ENCODE assay signal across 14 cellular contexts in the genomic region with DNA sequence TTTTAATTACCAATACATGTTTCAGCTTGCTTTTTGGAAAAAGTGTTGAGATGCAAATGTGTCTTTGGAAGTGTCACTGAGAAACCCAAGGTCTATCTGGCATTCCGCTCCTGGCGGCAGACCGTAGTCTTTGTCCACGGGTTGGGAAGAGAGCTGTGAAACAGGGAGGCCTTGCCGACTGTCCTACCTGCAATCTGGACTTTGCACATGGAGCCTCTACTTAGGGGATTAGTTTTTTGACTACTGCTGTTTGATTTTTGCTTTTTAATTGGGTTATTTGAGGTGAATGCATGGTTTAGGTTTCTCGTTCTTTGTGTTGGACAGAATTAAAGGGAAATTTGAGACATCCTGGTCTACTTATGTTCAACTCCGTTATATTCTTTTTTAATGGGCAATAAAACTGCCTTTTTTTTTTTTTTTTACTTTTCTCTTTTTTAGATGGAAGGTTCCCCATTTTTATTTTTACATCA. TPM values are rescaled to one million over a fixed set of nuclear protein-coding genes. Genes with fewer than 3 reads are reported as not detected.
DNase-seq lines count a peak whose midpoint lies in the region; ATAC-seq and TF ChIP-seq lines count a peak whose summit lies in the region.
"Had no signal": no experiment of that assay in that cellular context is flagged by ENCODE, and none has a peak within 500 bp of the region (broad histone marks: within the 10 kb centered on the region; RNA-seq: fewer than 3 reads in every experiment).

No MANE protein-coding gene starts in this region.

- intact Hi-C loops in natural killer cell (cut with micrococcal nuclease), result no loop called here
- intact Hi-C loops in MCF 10A (cut with micrococcal nuclease), result no loop called here

- BruUV-seq in MCF 10A (replicated peaks; lab: Mats Ljungman, UMichigan), result no TSS peak

- no peaks in the 10 kb centered on the region for H3K27me3 Mint-ChIP-seq in natural killer cell (ENCODE audit: low read depth in 2 of 2)
- no peaks in the 10 kb centered on the region for H3K27me3 Mint-ChIP-seq in MCF 10A (ENCODE audit: insufficient read depth, unreplicated experiment)
- H3K27me3 Mint-ChIP-seq in activated naive CD8-positive, alpha-beta T cell treated with anti-CD3 and anti-CD28 coated beads, Interleukin-2, amount 50 U/mL, for 24 hours, result peaks cover 9% of the 10 kb centered on the region

- H3K27ac ChIP-seq in effector memory CD4-positive, alpha-beta T cell (ENCODE audit: insufficient read depth, low read length, poor library complexity, severe bottlenecking), result no peak overlapping the region
- H3K27ac ChIP-seq: suprapubic skin had no signal

- no peaks in the 10 kb centered on the region for H3K4me1 ChIP-seq in effector memory CD4-positive, alpha-beta T cell (ENCODE audit: control insufficient read depth, insufficient read depth, low read length, poor library complexity, severe bottlenecking)

- no peaks in the 10 kb centered on the region for H3K36me3 ChIP-seq in effector memory CD4-positive, alpha-beta T cell (ENCODE audit: control insufficient read depth, insufficient read depth, low read length)
- H3K36me3 ChIP-seq: suprapubic skin had no signal

- peak overlapping the region; percentile 67 for H3K4me3 Mint-ChIP-seq in natural killer cell
- no peak overlapping the region for H3K4me3 Mint-ChIP-seq in MCF 10A (ENCODE audit: unreplicated experiment)
- no peak overlapping the region for H3K4me3 Mint-ChIP-seq in activated naive CD8-positive, alpha-beta T cell treated with anti-CD3 and anti-CD28 coated beads, Interleukin-2, amount 50 U/mL, for 24 hours
- H3K4me3 Mint-ChIP-seq: activated naive CD8-positive, alpha-beta T cell treated with anti-CD3 and anti-CD28 coated beads for 36 hours; CD8-positive, alpha-beta T cell had no signal

- no peaks in the 10 kb centered on the region for H3K36me3 Mint-ChIP-seq in natural killer cell
- H3K36me3 Mint-ChIP-seq in MCF 10A (ENCODE audit: insufficient read depth, unreplicated experiment), result no peaks in the 10 kb centered on the region
- H3K36me3 Mint-ChIP-seq in activated naive CD8-positive, alpha-beta T cell treated with anti-CD3 and anti-CD28 coated beads, Interleukin-2, amount 50 U/mL, for 24 hours (ENCODE audit: low read depth), result no peaks in the 10 kb centered on the region
- H3K36me3 Mint-ChIP-seq: activated naive CD8-positive, alpha-beta T cell treated with anti-CD3 and anti-CD28 coated beads for 36 hours; CD8-positive, alpha-beta T cell had no signal

- no peaks in the 10 kb centered on the region for H3K9me3 Mint-ChIP-seq in natural killer cell
- H3K9me3 Mint-ChIP-seq in MCF 10A (ENCODE audit: unreplicated experiment), result peaks cover 9% of the 10 kb centered on the region
- H3K9me3 Mint-ChIP-seq in activated naive CD8-positive, alpha-beta T cell treated with anti-CD3 and anti-CD28 coated beads, Interleukin-2, amount 50 U/mL, for 24 hours, result peaks cover 3% of the 10 kb centered on the region

- peak; percentile 38; the same call in 1 of the 2 replicates for TF ChIP-seq POLR2A in Raji (IDR thresholded peaks at IDR 0.05; ENCODE audit: insufficient read depth, low read depth, low read length)

- H3K27me3 ChIP-seq in effector memory CD4-positive, alpha-beta T cell (replicated peaks; ENCODE audit: control insufficient read depth, insufficient read depth, low read length, poor library complexity, severe bottlenecking), result no peaks in the 10 kb centered on the region
- H3K27me3 ChIP-seq: suprapubic skin had no signal

- H3K9me3 ChIP-seq in effector memory CD4-positive, alpha-beta T cell (ENCODE audit: control insufficient read depth, low read length), result no peaks in the 10 kb centered on the region
- H3K9me3 ChIP-seq: suprapubic skin had no signal

- H3K4me1 Mint-ChIP-seq in natural killer cell (peaks cover 46 to 73% of the 10 kb centered on the region in 2 donors), MCF 10A (ENCODE audit: insufficient read depth, unreplicated experiment) (peaks cover 65% of the 10 kb centered on the region)
- H3K4me1 Mint-ChIP-seq in activated naive CD8-positive, alpha-beta T cell treated with anti-CD3 and anti-CD28 coated beads, Interleukin-2, amount 50 U/mL, for 24 hours, result peaks cover 22% of the 10 kb centered on the region

- TF ChIP-seq CTCF in GM12865 (IDR thresholded peaks at IDR 0.05; ENCODE audit: insufficient read depth, low read depth, low read length, missing control alignments) (no peak), natural killer cell (IDR thresholded peaks at IDR 0.05) (no peak), MCF 10A (IDR thresholded peaks at IDR 0.05; ENCODE audit: unreplicated experiment) (no peak)

- no peak for ATAC-seq in natural killer cell
- no peak for ATAC-seq in activated naive CD8-positive, alpha-beta T cell treated with anti-CD3 and anti-CD28 coated beads, Interleukin-2, amount 50 U/mL, for 24 hours
- ATAC-seq: CD8-positive, alpha-beta T cell had no signal

- H3K4me3 ChIP-seq in GM12865 (ENCODE audit: low read depth, low read length), result peak overlapping the region; percentile 73
- no peak overlapping the region for H3K4me3 ChIP-seq in effector memory CD4-positive, alpha-beta T cell (ENCODE audit: insufficient read depth, low read depth, low read length, poor library complexity, severe bottlenecking)
- H3K4me3 ChIP-seq: mucosa of descending colon, suprapubic skin had no signal

- no peak for DNase-seq in GM12865 (ENCODE audit: low read depth)
- DNase-seq in HEK293T (ENCODE audit: extremely low spot score), result no peak
- no peak for DNase-seq in natural killer cell
- no peak for DNase-seq in MCF 10A (ENCODE audit: unreplicated experiment)
- DNase-seq in activated naive CD8-positive, alpha-beta T cell treated with anti-CD3 and anti-CD28 coated beads, Interleukin-2, amount 50 U/mL, for 24 hours, result no peak
- no peak for DNase-seq in effector memory CD4-positive, alpha-beta T cell
- DNase-seq in glomerular visceral epithelial cell (ENCODE audit: extremely low spot score), result no peak
- DNase-seq: activated CD8-positive, alpha-beta memory T cell treated with anti-CD3 and anti-CD28 coated beads for 24 hours; activated naive CD8-positive, alpha-beta T cell treated with anti-CD3 and anti-CD28 coated beads for 36 hours; CD8-positive, alpha-beta T cell; mucosa of descending colon; NCI-H1930 had no signal

- H3K27ac Mint-ChIP-seq in natural killer cell (peak overlapping the region; percentile 67 to 88), MCF 10A (ENCODE audit: low read depth, unreplicated experiment) (no peak overlapping the region)
- no peak overlapping the region for H3K27ac Mint-ChIP-seq in activated naive CD8-positive, alpha-beta T cell treated with anti-CD3 and anti-CD28 coated beads, Interleukin-2, amount 50 U/mL, for 24 hours
- H3K27ac Mint-ChIP-seq: activated naive CD8-positive, alpha-beta T cell treated with anti-CD3 and anti-CD28 coated beads for 36 hours; CD8-positive, alpha-beta T cell had no signal

- CTCF ChIA-PET in HEK293T (lab: Yijun Ruan, JAX) (no interaction called here), MCF 10A (lab: Yijun Ruan, JAX) (interaction anchor here (0.6 to 1.3 kb wide), 2 partner anchors 12 to 35 kb away, joined by 3 read pairs; no protein-coding TSS in a partner anchor)

- POLR2A ChIA-PET in HEK293T (lab: Yijun Ruan, JAX), result interaction anchor here (3.3 kb wide), 1 partner anchor 12 kb away, joined by 13 read pairs; no protein-coding TSS in a partner anchor
- POLR2A ChIA-PET in MCF 10A (lab: Yijun Ruan, JAX), result interaction anchor here (0.6 to 4.6 kb wide), 6 partner anchors 10 to 21 kb away, joined by 4 to 26 read pairs (median 8); no protein-coding TSS in a partner anchor

TF ChIP-seq in HEK293T, 16 proteins besides CTCF, POLR2A, EP300 and RAD21:
- TF ChIP-seq ZNF384 (IDR thresholded peaks at IDR 0.05) (peak; percentile 90), SP1 (IDR thresholded peaks at IDR 0.05) (no peak), ELF4 (IDR thresholded peaks at IDR 0.05) (no peak), TARDBP (IDR thresholded peaks at IDR 0.05) (no peak), BHLHE40 (IDR thresholded peaks at IDR 0.05; ENCODE audit: borderline replicate concordance) (no peak)
- TF ChIP-seq, protein P1, sequence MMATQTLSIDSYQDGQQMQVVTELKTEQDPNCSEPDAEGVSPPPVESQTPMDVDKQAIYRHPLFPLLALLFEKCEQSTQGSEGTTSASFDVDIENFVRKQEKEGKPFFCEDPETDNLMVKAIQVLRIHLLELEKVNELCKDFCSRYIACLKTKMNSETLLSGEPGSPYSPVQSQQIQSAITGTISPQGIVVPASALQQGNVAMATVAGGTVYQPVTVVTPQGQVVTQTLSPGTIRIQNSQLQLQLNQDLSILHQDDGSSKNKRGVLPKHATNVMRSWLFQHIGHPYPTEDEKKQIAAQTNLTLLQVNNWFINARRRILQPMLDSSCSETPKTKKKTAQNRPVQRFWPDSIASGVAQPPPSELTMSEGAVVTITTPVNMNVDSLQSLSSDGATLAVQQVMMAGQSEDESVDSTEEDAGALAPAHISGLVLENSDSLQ (IDR thresholded peaks at IDR 0.05), result no peak

RNA-seq across cellular contexts. Expression of gene TRIO, which starts 25.7 kb away (rescaled TPM):
- total RNA-seq in natural killer cell (100 to 1,000 TPM in 1 of 3 donors, 10 to 100 TPM in 2; 84.6 to 136 (median 94.3) TPM), MCF 10A (2022) (134 and 136 TPM in 2 replicates)

Comparison
In these comparisons a context has a peak if more than half of its experiments do, and no peak if none do; other contexts are left out.
1. H3K27ac Mint-ChIP-seq: peak in natural killer cell (2 of 2); none in MCF 10A (single experiment) and activated naive CD8-positive, alpha-beta T cell treated with anti-CD3 and anti-CD28 coated beads, Interleukin-2, amount 50 U/mL, for 24 hours (single experiment).